Comparison of ENCODE assay signal across 14 cellular contexts in the genomic region with DNA sequence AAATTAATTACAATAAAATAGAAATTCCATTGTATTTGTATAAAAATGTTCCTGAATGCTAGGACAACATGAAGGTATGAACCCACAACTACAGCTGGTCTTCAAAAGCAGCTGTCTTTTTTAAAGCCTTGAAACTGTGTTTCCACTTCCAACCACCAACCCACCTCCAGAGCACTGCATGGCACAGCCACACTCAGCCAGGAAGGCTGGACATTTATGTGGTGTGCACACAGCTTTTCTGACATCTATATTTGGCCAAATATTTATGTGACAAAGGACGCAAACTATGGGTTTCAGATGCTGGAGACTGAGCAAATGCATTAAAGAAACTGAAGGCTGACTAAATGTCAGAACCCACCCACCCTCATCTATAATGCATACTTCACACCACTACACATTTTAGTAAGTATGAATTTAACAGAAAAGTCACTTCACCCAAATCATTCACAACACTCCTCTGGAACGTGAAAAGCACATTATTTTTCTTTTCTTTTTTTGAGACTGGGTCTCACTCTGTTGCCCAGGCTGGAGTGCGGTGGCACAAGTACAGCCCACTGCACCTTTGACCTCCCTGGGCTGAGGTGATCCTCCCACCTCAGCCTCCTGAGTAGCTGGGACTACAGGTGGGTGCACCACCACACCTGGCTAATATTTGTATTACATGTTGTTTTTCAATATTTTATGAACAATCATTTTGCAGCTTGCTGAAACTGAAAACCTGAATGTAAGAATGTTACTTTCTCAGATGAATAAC. TPM values are rescaled to one million over a fixed set of nuclear protein-coding genes. Genes with fewer than 3 reads are reported as not detected.
A peak's percentile ranks its signal among the peaks of the same experiment; 100 is the strongest.
DNase-seq lines count a peak whose midpoint lies in the region; ATAC-seq and TF ChIP-seq lines count a peak whose summit lies in the region.
"Had no signal": no experiment of that assay in that cellular context is flagged by ENCODE, and none has a peak within 500 bp of the region (broad histone marks: within the 10 kb centered on the region; RNA-seq: fewer than 3 reads in every experiment).

No MANE protein-coding gene starts in this region.

- no peak for DNase-seq in CD8-positive, alpha-beta T cell
- DNase-seq in natural killer cell (no peak), NCI-H446 (lab: John Stamatoyannopoulos, UW) (no peak), NCI-H2029 treated with DMSO at 0.1 percent for 48 hours (lab: John Stamatoyannopoulos, UW) (no peak), nephron progenitor cell (no peak)
- DNase-seq: adrenal gland; BE2C; effector CD8-positive, alpha-beta T cell; NCI-H1417 treated with DMSO at 0.1 percent for 48 hours; NCI-H226; RPMI8226; WERI-Rb-1 had no signal

- H3K4me3 ChIP-seq in BLaER1 treated with 17β-estradiol and CSF1 and Interleukin-3, amounts not matched to agents 10 nM and 100 nM, result peak overlapping the region in 1 of 10 experiments; percentile 9; a peak in 1 of 20 replicates
- H3K4me3 ChIP-seq in CD8-positive, alpha-beta T cell (ENCODE audit: low read depth, low read length), result no peak overlapping the region
- H3K4me3 ChIP-seq: adrenal gland had no signal

- H3K9me3 ChIP-seq in BLaER1 treated with 17β-estradiol and CSF1 and Interleukin-3, amounts not matched to agents 10 nM and 100 nM (replicated peaks in 1 of 11), result no peaks in the 10 kb centered on the region
- no peaks in the 10 kb centered on the region for H3K9me3 ChIP-seq in CD8-positive, alpha-beta T cell (ENCODE audit: low read length)
- H3K9me3 ChIP-seq: adrenal gland, BE2C had no signal

- POLR2A ChIA-PET in CD8-positive, alpha-beta T cell (lab: Charles Lee), result interaction anchor here (0.9 kb wide), 1 partner anchor 9 kb away, joined by 3 read pairs; no protein-coding TSS in a partner anchor

- H3K27me3 ChIP-seq in BLaER1 treated with 17β-estradiol and CSF1 and Interleukin-3, amounts not matched to agents 10 nM and 100 nM, result no peaks in the 10 kb centered on the region
- H3K27me3 ChIP-seq in CD8-positive, alpha-beta T cell (ENCODE audit: insufficient read depth, low read length), result no peaks in the 10 kb centered on the region
- H3K27me3 ChIP-seq: adrenal gland, BE2C had no signal

- intact Hi-C loops in CD8-positive, alpha-beta T cell (cut with DNase I, micrococcal nuclease), result no loop called here
- intact Hi-C loops in natural killer cell (cut with micrococcal nuclease), result no loop called here

- CTCF ChIA-PET in CD8-positive, alpha-beta T cell (lab: Charles Lee), result interaction anchor here (0.9 kb wide), 1 partner anchor 14 kb away, joined by 3 read pairs; no protein-coding TSS in a partner anchor

- peak overlapping the region in 5 of 11 experiments; percentile 35 to 63 (median 58); a peak in 6 of 22 replicates for H3K9ac ChIP-seq in BLaER1 treated with 17β-estradiol and CSF1 and Interleukin-3, amounts not matched to agents 10 nM and 100 nM

- peaks cover 81 to 97% (median 91%) of the 10 kb centered on the region in 11 experiments; a peak in 21 of 22 replicates for H4K20me1 ChIP-seq in BLaER1 treated with 17β-estradiol and CSF1 and Interleukin-3, amounts not matched to agents 10 nM and 100 nM

- peaks cover 53 to 63% (median 60%) of the 10 kb centered on the region in 10 experiments for H3K4me1 ChIP-seq in BLaER1 treated with 17β-estradiol and CSF1 and Interleukin-3, amounts not matched to agents 10 nM and 100 nM
- peaks cover 21% of the 10 kb centered on the region for H3K4me1 ChIP-seq in CD8-positive, alpha-beta T cell (ENCODE audit: insufficient read depth, low read length)
- H3K4me1 ChIP-seq: BE2C had no signal

- ATAC-seq in CD8-positive, alpha-beta T cell, result no peak
- ATAC-seq in activated T-helper 17 cell treated with anti-CD3 and anti-CD28 coated beads, Interleukin-2, amount 50 U/mL, for 72 hours (replicated peaks), result peak; percentile 74
- ATAC-seq in natural killer cell, result no peak

- peak overlapping the region; percentile 76 for H3K27ac Mint-ChIP-seq in CD8-positive, alpha-beta T cell
- peak overlapping the region; percentile 75 for H3K27ac Mint-ChIP-seq in activated T-helper 17 cell treated with anti-CD3 and anti-CD28 coated beads, Interleukin-2, amount 50 U/mL, for 72 hours
- H3K27ac Mint-ChIP-seq in natural killer cell (peak overlapping the region; percentile 94), nephron progenitor cell (no peak overlapping the region)

- peaks cover 43 to 96% (median 68%) of the 10 kb centered on the region in 11 experiments for H3K36me3 ChIP-seq in BLaER1 treated with 17β-estradiol and CSF1 and Interleukin-3, amounts not matched to agents 10 nM and 100 nM
- peaks cover 13% of the 10 kb centered on the region for H3K36me3 ChIP-seq in CD8-positive, alpha-beta T cell (ENCODE audit: insufficient read depth, low read length)

- TF ChIP-seq CTCF in CD8-positive, alpha-beta T cell (IDR thresholded peaks at IDR 0.05), result no peak
- TF ChIP-seq CTCF in natural killer cell (IDR thresholded peaks at IDR 0.05) (no peak), nephron progenitor cell (IDR thresholded peaks at IDR 0.05) (no peak)

- H3K36me3 Mint-ChIP-seq in CD8-positive, alpha-beta T cell, result peaks cover 56% of the 10 kb centered on the region
- peaks cover 87% of the 10 kb centered on the region for H3K36me3 Mint-ChIP-seq in activated T-helper 17 cell treated with anti-CD3 and anti-CD28 coated beads, Interleukin-2, amount 50 U/mL, for 72 hours (ENCODE audit: low read depth)
- H3K36me3 Mint-ChIP-seq in natural killer cell, result no peaks in the 10 kb centered on the region
- H3K36me3 Mint-ChIP-seq in nephron progenitor cell (ENCODE audit: low read depth), result peaks cover 35% of the 10 kb centered on the region

- H3K27me3 Mint-ChIP-seq in CD8-positive, alpha-beta T cell (ENCODE audit: low read depth), result no peaks in the 10 kb centered on the region
- no peaks in the 10 kb centered on the region for H3K27me3 Mint-ChIP-seq in activated T-helper 17 cell treated with anti-CD3 and anti-CD28 coated beads, Interleukin-2, amount 50 U/mL, for 72 hours
- H3K27me3 Mint-ChIP-seq in natural killer cell (ENCODE audit: low read depth in 2 of 2) (no peaks in the 10 kb centered on the region), nephron progenitor cell (ENCODE audit: low read depth, poor library complexity) (no peaks in the 10 kb centered on the region)

- H3K4me1 Mint-ChIP-seq in CD8-positive, alpha-beta T cell (ENCODE audit: low read depth), result peaks cover 60% of the 10 kb centered on the region
- peaks cover 23% of the 10 kb centered on the region for H3K4me1 Mint-ChIP-seq in activated T-helper 17 cell treated with anti-CD3 and anti-CD28 coated beads, Interleukin-2, amount 50 U/mL, for 72 hours
- H3K4me1 Mint-ChIP-seq in natural killer cell, result peaks cover 73 to 74% of the 10 kb centered on the region in 2 donors
- peaks cover 36% of the 10 kb centered on the region for H3K4me1 Mint-ChIP-seq in nephron progenitor cell

- no peaks in the 10 kb centered on the region for H3K9me3 Mint-ChIP-seq in CD8-positive, alpha-beta T cell
- no peaks in the 10 kb centered on the region for H3K9me3 Mint-ChIP-seq in activated T-helper 17 cell treated with anti-CD3 and anti-CD28 coated beads, Interleukin-2, amount 50 U/mL, for 72 hours
- H3K9me3 Mint-ChIP-seq in natural killer cell (no peaks in the 10 kb centered on the region), nephron progenitor cell (no peaks in the 10 kb centered on the region)

- H3K4me3 Mint-ChIP-seq in CD8-positive, alpha-beta T cell, result no peak overlapping the region
- peak overlapping the region; percentile 40 for H3K4me3 Mint-ChIP-seq in activated T-helper 17 cell treated with anti-CD3 and anti-CD28 coated beads, Interleukin-2, amount 50 U/mL, for 72 hours
- H3K4me3 Mint-ChIP-seq in natural killer cell (peak overlapping the region; percentile 31), nephron progenitor cell (no peak overlapping the region)

- peak overlapping the region in 5 of 11 experiments; percentile 54 to 69 (median 56); a peak in 5 of 22 replicates for H3K27ac ChIP-seq in BLaER1 treated with 17β-estradiol and CSF1 and Interleukin-3, amounts not matched to agents 10 nM and 100 nM
- H3K27ac ChIP-seq in CD8-positive, alpha-beta T cell (ENCODE audit: low read depth, low read length), result no peak overlapping the region
- H3K27ac ChIP-seq: adrenal gland, WERI-Rb-1 had no signal

- peak overlapping the region; percentile 78 to 96 (median 86) for H3K4me2 ChIP-seq in BLaER1 treated with 17β-estradiol and CSF1 and Interleukin-3, amounts not matched to agents 10 nM and 100 nM

RNA-seq across cellular contexts. Expression of a gene that starts 8.3 kb away (rescaled TPM):
- total RNA-seq in CD8-positive, alpha-beta T cell, result 10 to 100 TPM; 25.9 to 29.0 TPM
- 10 to 100 TPM; 55.1 to 68.0 TPM for total RNA-seq in activated T-helper 17 cell treated with anti-CD3 and anti-CD28 coated beads, Interleukin-2, amount 50 U/mL, for 72 hours
- total RNA-seq in natural killer cell, result 10 to 100 TPM; 56.2 to 60.2 (median 58.5) TPM

RNA-seq across cellular contexts. Expression of a gene that starts 27.9 kb away (rescaled TPM):
- 10 to 100 TPM; 35.4 to 40.4 TPM for total RNA-seq in CD8-positive, alpha-beta T cell
- 10 to 100 TPM; 15.0 to 22.7 TPM for total RNA-seq in activated T-helper 17 cell treated with anti-CD3 and anti-CD28 coated beads, Interleukin-2, amount 50 U/mL, for 72 hours
- total RNA-seq in natural killer cell, result 10 to 100 TPM; 20.3 to 25.6 (median 25.2) TPM

Comparison
In these comparisons a context has a peak if more than half of its experiments do, and no peak if none do; other contexts are left out.
1. H3K4me3 Mint-ChIP-seq: peak in activated T-helper 17 cell treated with anti-CD3 and anti-CD28 coated beads, Interleukin-2, amount 50 U/mL, for 72 hours (single experiment) and natural killer cell (single experiment); none in CD8-positive, alpha-beta T cell (single experiment) and nephron progenitor cell (single experiment).